8 cellular contexts compared by ENCODE assay signal in the genomic region with DNA sequence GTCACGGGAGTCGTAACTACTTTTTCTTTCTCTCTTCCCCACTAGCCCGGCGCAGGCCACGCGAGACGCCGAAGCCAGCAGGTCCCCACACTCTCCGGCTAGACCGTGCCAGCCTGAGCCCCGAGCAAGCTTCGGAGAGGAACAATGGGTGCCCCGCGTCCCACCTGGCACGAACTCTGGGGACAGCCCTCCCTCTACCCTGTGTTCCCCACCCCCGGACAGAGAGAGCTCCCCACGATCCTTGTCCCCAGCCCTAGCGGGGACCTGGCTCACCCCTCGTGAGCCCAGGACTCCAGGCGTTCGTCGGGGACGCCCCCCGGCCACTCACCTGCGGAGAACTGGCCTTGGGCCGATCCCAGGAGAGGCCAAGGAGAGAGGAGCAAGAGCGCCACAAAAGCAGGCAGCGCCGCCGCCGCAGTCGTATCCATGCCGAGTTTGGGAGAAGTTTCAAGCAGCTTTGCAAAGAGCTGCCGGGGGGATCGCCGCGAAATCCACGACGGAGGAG. TPM values are rescaled to one million over a fixed set of nuclear protein-coding genes. Genes with fewer than 3 reads are reported as not detected.
DNase-seq lines count a peak whose midpoint lies in the region; ATAC-seq, FAIRE-seq and TF ChIP-seq lines count a peak whose summit lies in the region.

No MANE protein-coding gene starts in this region.

- H3K36me3 ChIP-seq in pancreas (no peaks in the 10 kb centered on the region), urinary bladder (ENCODE audit: insufficient read depth) (no peaks in the 10 kb centered on the region)

- peak overlapping the region; percentile 98 to 99 (median 99) for H3K27ac ChIP-seq in pancreas
- peak overlapping the region; percentile 96 for H3K27ac ChIP-seq in urinary bladder (ENCODE audit: low read depth)

- FAIRE-seq in pancreas (lab: Jason Lieb, UNC): no peak

- peaks cover 11 to 23% (median 19%) of the 10 kb centered on the region in 3 donors for H3K4me1 ChIP-seq in pancreas
- H3K4me1 ChIP-seq in urinary bladder (ENCODE audit: insufficient read depth): no peaks in the 10 kb centered on the region

- CTCF ChIA-PET in HEK293T (lab: Yijun Ruan, JAX): interaction anchor here (0.7 to 1.6 kb wide), 4 partner anchors 9 to 436 kb away, joined by 3 to 4 read pairs (median 3); no protein-coding TSS in a partner anchor

- H3K4me3 ChIP-seq in pancreas: peak overlapping the region; percentile 62 to 93 (median 82)
- H3K4me3 ChIP-seq in urinary bladder (ENCODE audit: low read depth, low read length): peak overlapping the region; percentile 69

- POLR2A ChIA-PET in HEK293T (lab: Yijun Ruan, JAX): interaction anchor here (1.0 to 1.5 kb wide), 5 partner anchors 8 to 686 kb away, joined by 3 to 7 read pairs (median 3); no protein-coding TSS in a partner anchor

- DNase-seq in GM13977 (ENCODE audit: low spot score) (peak; percentile 19), HEK293T (ENCODE audit: extremely low spot score) (peak; percentile 49), NCI-H2171 (lab: John Stamatoyannopoulos, UW) (peak; percentile 46), activated gamma-delta T cell (lab: John Stamatoyannopoulos, UW) (peak; percentile 13), germinal center (ENCODE audit: low spot score) (peak; percentile 2), pancreas (peak in 4 of 6 donors; percentile 47 to 88 (median 66)), NOMO-1 (lab: John Stamatoyannopoulos, UW; ENCODE audit: unreplicated experiment in 2 of 2) (no peak)

- TF ChIP-seq CTCF in GM13977 (IDR thresholded peaks at IDR 0.05; ENCODE audit: extremely low read depth, insufficient read depth, missing control alignments) (no peak), pancreas (IDR thresholded peaks at IDR 0.05) (no peak)

- ATAC-seq in pancreas: peak; percentile 39 to 58 (median 56)

- WGBS in pancreas, 2 donors: 1% methylated on average over 38 to 39 of the region's 39 CpGs
- WGBS in urinary bladder: under 1% methylated on average over 39 of the region's 39 CpGs

- intact Hi-C loops in pancreas (cut with DNase I): no loop called here

- H3K27me3 ChIP-seq in pancreas: no peaks in the 10 kb centered on the region

- in situ Hi-C loops in GM13977 (cut with MboI; ENCODE audit: low pct_unique_long_range_greater_than_20kb, low sequenced_read_pairs, unreplicated experiment): no loop called here

- H3K9me3 ChIP-seq in pancreas: no peaks in the 10 kb centered on the region

TF ChIP-seq in HEK293T, 16 proteins besides CTCF, POLR2A, EP300 and RAD21:
- TF ChIP-seq ELF4 (IDR thresholded peaks at IDR 0.05) (no peak), LEF1 (IDR thresholded peaks at IDR 0.05; ENCODE audit: borderline replicate concordance) (no peak), FOXM1 (IDR thresholded peaks at IDR 0.05; ENCODE audit: borderline replicate concordance) (no peak), ARNT (IDR thresholded peaks at IDR 0.05) (no peak), FOXK2 (IDR thresholded peaks at IDR 0.05) (no peak), NFRKB (IDR thresholded peaks at IDR 0.05) (no peak), FOXA1 (IDR thresholded peaks at IDR 0.05) (no peak)
- TF ChIP-seq, protein P1, sequence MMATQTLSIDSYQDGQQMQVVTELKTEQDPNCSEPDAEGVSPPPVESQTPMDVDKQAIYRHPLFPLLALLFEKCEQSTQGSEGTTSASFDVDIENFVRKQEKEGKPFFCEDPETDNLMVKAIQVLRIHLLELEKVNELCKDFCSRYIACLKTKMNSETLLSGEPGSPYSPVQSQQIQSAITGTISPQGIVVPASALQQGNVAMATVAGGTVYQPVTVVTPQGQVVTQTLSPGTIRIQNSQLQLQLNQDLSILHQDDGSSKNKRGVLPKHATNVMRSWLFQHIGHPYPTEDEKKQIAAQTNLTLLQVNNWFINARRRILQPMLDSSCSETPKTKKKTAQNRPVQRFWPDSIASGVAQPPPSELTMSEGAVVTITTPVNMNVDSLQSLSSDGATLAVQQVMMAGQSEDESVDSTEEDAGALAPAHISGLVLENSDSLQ (IDR thresholded peaks at IDR 0.05): no peak
TF ChIP-seq in HEK293T: peak in this region for 0.

RNA-seq across cellular contexts. Expression of a gene that starts 0.4 kb away (rescaled TPM):
- total RNA-seq in pancreas (10 to 100 TPM; 50.2 to 72.7 (median 52.6) TPM), urinary bladder (134 TPM)
- polyA plus RNA-seq in pancreas (10 to 100 TPM; 10.5 to 16.2 TPM), urinary bladder (26.7 TPM)

Comparison
In these comparisons a context has a peak if more than half of its experiments do, and no peak if none do; other contexts are left out.
1. DNase-seq: peak in GM13977 (single experiment), HEK293T (single experiment), NCI-H2171 (single experiment), activated gamma-delta T cell (single experiment), germinal center (single experiment) and pancreas (4 of 6); none in NOMO-1 (0 of 2).